Comparison of ENCODE assay signal across 21 cellular contexts in genomic region chr3:33490641-33491241, GRCh38. TPM values are rescaled to one million over a fixed set of nuclear protein-coding genes. Genes with fewer than 3 reads are reported as not detected.
DNase-seq lines count a peak whose midpoint lies in the region; ATAC-seq and TF ChIP-seq lines count a peak whose summit lies in the region.
"Had no signal": no experiment of that assay in that cellular context is flagged by ENCODE, and none has a peak within 500 bp of the region (broad histone marks: within the 10 kb centered on the region; RNA-seq: fewer than 3 reads in every experiment).

No MANE protein-coding gene starts in this region.

- no peak for TF ChIP-seq CTCF in OCI-LY7 (conservative IDR thresholded peaks at IDR 0.05; ENCODE audit: low read length)
- TF ChIP-seq CTCF in left lung (IDR thresholded peaks at IDR 0.05) = no peak
- TF ChIP-seq CTCF in WTC11 (IDR thresholded peaks at IDR 0.05) = no peak

- intact Hi-C loops in OCI-LY7 (cut with micrococcal nuclease; ENCODE audit: unreplicated experiment) (no loop called here), left lung (cut with DNase I) (no loop called here)

- H4K20me1 ChIP-seq in OCI-LY7 (ENCODE audit: insufficient read depth, low read length) = no peaks in the 10 kb centered on the region

- H3K27ac Mint-ChIP-seq in stimulated activated naive CD8-positive, alpha-beta T cell treated with anti-CD3 and anti-CD28 coated beads, Interleukin-15, amount 100 ng/mL, for 72 hours = no peak overlapping the region
- H3K27ac Mint-ChIP-seq in WTC11 = no peak overlapping the region
- H3K27ac Mint-ChIP-seq: activated naive CD4-positive, alpha-beta T cell treated with anti-CD3 and anti-CD28 coated beads, Interleukin-2, amount 50 U/mL, for 72 hours; effector memory CD8-positive, alpha-beta T cell; GM23338 had no signal

- H3K4me3 ChIP-seq in OCI-LY7 (ENCODE audit: low read depth, low read length, poor library complexity, severe bottlenecking) = no peak overlapping the region
- H3K4me3 ChIP-seq in left lung = no peak overlapping the region
- H3K4me3 ChIP-seq: breast epithelium, GM23338, psoas muscle had no signal

- ATAC-seq in GM21619 (IDR thresholded peaks at IDR 0.05; ENCODE audit: unreplicated experiment) (peak; percentile 53), left lung (peak; percentile 38), WTC11 (no peak)
- ATAC-seq in stimulated activated naive CD8-positive, alpha-beta T cell treated with anti-CD3 and anti-CD28 coated beads, Interleukin-15, amount 100 ng/mL, for 72 hours = no peak
- ATAC-seq: activated naive CD4-positive, alpha-beta T cell treated with anti-CD3 and anti-CD28 coated beads, Interleukin-2, amount 50 U/mL, for 72 hours; effector memory CD8-positive, alpha-beta T cell; GM23338; left ventricle myocardium superior; psoas muscle had no signal

- H3K9me2 ChIP-seq in OCI-LY7 (ENCODE audit: insufficient read depth, low read length) = no peaks in the 10 kb centered on the region

- H3K36me3 Mint-ChIP-seq in WTC11 = peaks cover 7% of the 10 kb centered on the region

- no peaks in the 10 kb centered on the region for H3K27me3 Mint-ChIP-seq in stimulated activated naive CD8-positive, alpha-beta T cell treated with anti-CD3 and anti-CD28 coated beads, Interleukin-15, amount 100 ng/mL, for 72 hours
- no peaks in the 10 kb centered on the region for H3K27me3 Mint-ChIP-seq in WTC11 (ENCODE audit: low read depth)
- H3K27me3 Mint-ChIP-seq: CD4-positive, CD25-positive, alpha-beta regulatory T cell; effector memory CD8-positive, alpha-beta T cell had no signal

- CTCF ChIA-PET in OCI-LY7 (lab: Charles Lee; ENCODE audit: unreplicated experiment) (interaction anchor here (0.7 kb wide), 1 partner anchor 11 kb away, joined by 3 read pairs; no protein-coding TSS in a partner anchor), WTC11 (lab: Charles Lee) (interaction anchor here (0.6 to 0.7 kb wide), 2 partner anchors 11 to 63 kb away, joined by 3 read pairs; no protein-coding TSS in a partner anchor)

- no peak overlapping the region for H3K4me2 ChIP-seq in OCI-LY7 (ENCODE audit: low read length)
- H3K4me2 ChIP-seq: GM23338 had no signal

- H3K27me3 ChIP-seq in left lung = no peaks in the 10 kb centered on the region
- H3K27me3 ChIP-seq: breast epithelium had no signal

- H3K9me3 Mint-ChIP-seq in stimulated activated naive CD8-positive, alpha-beta T cell treated with anti-CD3 and anti-CD28 coated beads, Interleukin-15, amount 100 ng/mL, for 72 hours = peaks cover 0 to 5% of the 10 kb centered on the region in 2 donors
- H3K9me3 Mint-ChIP-seq in WTC11 = peaks cover 11% of the 10 kb centered on the region
- H3K9me3 Mint-ChIP-seq: CD4-positive, CD25-positive, alpha-beta regulatory T cell; effector memory CD8-positive, alpha-beta T cell; GM23338 had no signal

- no peak overlapping the region for H3K4me3 Mint-ChIP-seq in stimulated activated naive CD8-positive, alpha-beta T cell treated with anti-CD3 and anti-CD28 coated beads, Interleukin-15, amount 100 ng/mL, for 72 hours
- no peak overlapping the region for H3K4me3 Mint-ChIP-seq in WTC11
- H3K4me3 Mint-ChIP-seq: CD4-positive, CD25-positive, alpha-beta regulatory T cell; effector memory CD8-positive, alpha-beta T cell; GM23338 had no signal

- H3K27ac ChIP-seq in OCI-LY7 (ENCODE audit: low read depth, low read length, poor library complexity, severe bottlenecking) (no peak overlapping the region), left lung (no peak overlapping the region)
- H3K27ac ChIP-seq: breast epithelium, psoas muscle, RWPE1 had no signal

- H3K36me3 ChIP-seq in OCI-LY7 (ENCODE audit: insufficient read depth, low read length) = no peaks in the 10 kb centered on the region
- no peaks in the 10 kb centered on the region for H3K36me3 ChIP-seq in left lung
- H3K36me3 ChIP-seq: breast epithelium had no signal

- no peaks in the 10 kb centered on the region for H3K9me3 ChIP-seq in OCI-LY7 (ENCODE audit: low read length)
- H3K9me3 ChIP-seq in left lung = no peaks in the 10 kb centered on the region
- H3K9me3 ChIP-seq: breast epithelium, psoas muscle had no signal

- POLR2A ChIA-PET in OCI-LY7 (lab: Charles Lee) (no interaction called here), WTC11 (lab: Charles Lee) (no interaction called here)

- H2AFZ ChIP-seq in OCI-LY7 (ENCODE audit: low read length) = no peak overlapping the region
- H2AFZ ChIP-seq: GM23338 had no signal

- no peaks in the 10 kb centered on the region for H3K4me1 Mint-ChIP-seq in stimulated activated naive CD8-positive, alpha-beta T cell treated with anti-CD3 and anti-CD28 coated beads, Interleukin-15, amount 100 ng/mL, for 72 hours
- H3K4me1 Mint-ChIP-seq in WTC11 = peaks cover 8% of the 10 kb centered on the region

- no TSS peak for BruUV-seq in OCI-LY7 (replicated peaks; lab: Mats Ljungman, UMichigan)

- DNase-seq in DMS79 treated with DMSO at 0.1 percent for 48 hours (lab: John Stamatoyannopoulos, UW) (peak; percentile 16), DMS79 (lab: John Stamatoyannopoulos, UW) (no peak), OCI-LY7 (ENCODE audit: low spot score) (peak; percentile 2), left lung (no peak), DMS53 (lab: John Stamatoyannopoulos, UW) (no peak), WTC11 (ENCODE audit: low spot score) (no peak)
- DNase-seq in stimulated activated naive CD8-positive, alpha-beta T cell treated with anti-CD3 and anti-CD28 coated beads, Interleukin-15, amount 100 ng/mL, for 72 hours = no peak
- DNase-seq: 8988T; activated CD4-positive, alpha-beta T cell treated with anti-CD3 and anti-CD28 coated beads for 1 hour; CD4-positive, CD25-positive, alpha-beta regulatory T cell; effector memory CD8-positive, alpha-beta T cell; EL; foreskin melanocyte; left ventricle myocardium superior; NCI-H774; psoas muscle had no signal

- H3K4me1 ChIP-seq in OCI-LY7 (ENCODE audit: insufficient read depth, low read length, poor library complexity, severe bottlenecking) (peaks cover 5% of the 10 kb centered on the region), left lung (no peaks in the 10 kb centered on the region)
- H3K4me1 ChIP-seq: breast epithelium, psoas muscle had no signal

- no peaks in the 10 kb centered on the region for H3K79me2 ChIP-seq in OCI-LY7 (ENCODE audit: insufficient read depth, low read depth, low read length)

TF ChIP-seq in WTC11, 78 proteins besides CTCF, POLR2A, EP300 and RAD21:
- no peak for TF ChIP-seq E2F1 (CRISPR knock-in tag; IDR thresholded peaks at IDR 0.05)
- TF ChIP-seq SP1 (CRISPR knock-in tag; conservative IDR thresholded peaks at IDR 0.05) = no peak
- TF ChIP-seq CREB1 (CRISPR knock-in tag; IDR thresholded peaks at IDR 0.05) = no peak
- no peak for TF ChIP-seq CDX4 (CRISPR knock-in tag; IDR thresholded peaks at IDR 0.05; ENCODE audit: borderline replicate concordance)
- no peak for TF ChIP-seq ATF1 (CRISPR knock-in tag; IDR thresholded peaks at IDR 0.05)
- no peak for TF ChIP-seq SOX15 (CRISPR knock-in tag; IDR thresholded peaks at IDR 0.05)
- TF ChIP-seq OVOL2 (CRISPR knock-in tag; IDR thresholded peaks at IDR 0.05; ENCODE audit: borderline replicate concordance) = no peak
- no peak for TF ChIP-seq ZNF317 (CRISPR knock-in tag; IDR thresholded peaks at IDR 0.05; ENCODE audit: borderline replicate concordance, low read depth)
- no peak for TF ChIP-seq JUN (CRISPR knock-in tag; IDR thresholded peaks at IDR 0.05)
- TF ChIP-seq USF1 (CRISPR knock-in tag; IDR thresholded peaks at IDR 0.05) = no peak

RNA-seq across cellular contexts. Expression of gene UBP1, which starts 50.5 kb away (rescaled TPM):
- total RNA-seq in OCI-LY7 (2014; rRNA removed; shearing (Covaris generic)) = 53.2 and 73.0 TPM in 2 replicates
- total RNA-seq in OCI-LY7 (2022) (83.8 and 94.0 TPM in 2 replicates), left lung (10 to 100 TPM; 60.9 to 66.4 TPM), WTC11 (2021) (68.5 to 72.6 TPM (median 69.6 TPM) in 3 replicates)

Comparison
In these comparisons a context has a peak if more than half of its experiments do, and no peak if none do; other contexts are left out.
1. DNase-seq: peak in DMS79 treated with DMSO at 0.1 percent for 48 hours (single experiment) and OCI-LY7 (single experiment); none in DMS79 (single experiment), left lung (0 of 2), stimulated activated naive CD8-positive, alpha-beta T cell treated with anti-CD3 and anti-CD28 coated beads, Interleukin-15, amount 100 ng/mL, for 72 hours (0 of 2), DMS53 (single experiment) and WTC11 (single experiment).
2. ATAC-seq: peak in GM21619 (single experiment) and left lung (single experiment); none in stimulated activated naive CD8-positive, alpha-beta T cell treated with anti-CD3 and anti-CD28 coated beads, Interleukin-15, amount 100 ng/mL, for 72 hours (single experiment) and WTC11 (single experiment).